11 cellular contexts compared by ENCODE assay signal in the genomic region with DNA sequence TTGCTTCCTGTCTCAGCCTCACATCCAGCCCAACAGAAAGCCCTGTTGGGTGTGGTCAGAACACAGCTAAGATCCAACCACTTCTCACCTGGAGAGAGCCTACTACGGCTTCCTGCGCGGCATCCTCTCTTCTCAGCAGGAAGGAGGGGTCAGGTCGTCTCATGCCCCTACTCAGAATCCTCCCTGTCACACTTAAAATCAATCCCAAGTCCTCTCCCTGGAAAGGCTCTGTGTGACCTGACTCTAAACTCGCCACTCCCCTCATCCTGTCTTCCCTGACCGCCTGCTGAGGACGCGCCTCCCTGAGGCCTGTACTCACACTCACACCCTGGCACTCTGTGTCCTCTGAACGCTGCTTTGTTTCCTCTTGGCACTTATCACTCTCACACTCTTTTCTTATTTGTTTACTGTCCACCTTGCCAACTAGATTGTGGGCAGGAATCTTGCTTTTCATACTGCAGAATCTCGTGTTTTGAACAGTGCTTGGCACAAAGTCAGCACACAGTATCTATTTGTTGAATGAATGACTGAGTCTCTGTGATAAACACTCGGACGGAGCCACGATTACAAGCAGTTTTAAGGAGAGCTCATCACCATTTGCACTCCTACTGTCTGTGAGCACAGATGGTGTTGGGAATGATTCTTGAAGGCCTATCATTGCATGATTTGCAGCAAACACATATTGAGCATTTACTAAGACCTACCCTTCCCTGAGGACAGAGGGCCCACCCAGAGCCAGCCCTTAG. TPM values are rescaled to one million over a fixed set of nuclear protein-coding genes. Genes with fewer than 3 reads are reported as not detected.
DNase-seq lines count a peak whose midpoint lies in the region; ATAC-seq lines count a peak whose summit lies in the region.
"Had no signal": no experiment of that assay in that cellular context is flagged by ENCODE, and none has a peak within 500 bp of the region (broad histone marks: within the 10 kb centered on the region; RNA-seq: fewer than 3 reads in every experiment).

No MANE protein-coding gene starts in this region.

- no peaks in the 10 kb centered on the region for H3K36me3 ChIP-seq in iPS-15b (ENCODE audit: control insufficient read depth, insufficient read depth, low read length)

- POLR2A ChIA-PET in activated CD4-positive, alpha-beta T cell treated with anti-CD3 and anti-CD28 coated beads, Interleukin-2, amount 10 ng/mL, durations not matched to agents 7 days and 5 days (lab: Charles Lee), result no interaction called here

- H3K9me3 Mint-ChIP-seq in activated CD4-positive, alpha-beta T cell treated with anti-CD3 and anti-CD28 coated beads, Interleukin-2, amount 10 ng/mL, durations not matched to agents 7 days and 5 days, result no peaks in the 10 kb centered on the region
- H3K9me3 Mint-ChIP-seq in activated T-helper 17 cell treated with anti-CD3 and anti-CD28 coated beads, Interleukin-2, amount 50 U/mL, for 72 hours, result no peaks in the 10 kb centered on the region

- H3K27me3 ChIP-seq in iPS-15b (ENCODE audit: control insufficient read depth, insufficient read depth, low read length), result no peaks in the 10 kb centered on the region

- peak overlapping the region; percentile 14 for H3K9ac ChIP-seq in iPS-15b (ENCODE audit: low read depth, low read length)

- no peaks in the 10 kb centered on the region for H3K9me3 ChIP-seq in iPS-15b (ENCODE audit: control insufficient read depth, insufficient read depth, low read length)

- no peaks in the 10 kb centered on the region for H3K27me3 Mint-ChIP-seq in activated CD4-positive, alpha-beta T cell treated with anti-CD3 and anti-CD28 coated beads, Interleukin-2, amount 10 ng/mL, durations not matched to agents 7 days and 5 days
- no peaks in the 10 kb centered on the region for H3K27me3 Mint-ChIP-seq in activated T-helper 17 cell treated with anti-CD3 and anti-CD28 coated beads, Interleukin-2, amount 50 U/mL, for 72 hours

- no peak overlapping the region for H3K4me3 ChIP-seq in iPS-15b (ENCODE audit: low read depth, low read length)

- DNase-seq in activated CD4-positive, alpha-beta T cell treated with anti-CD3 and anti-CD28 coated beads, Interleukin-2, amount 10 ng/mL, durations not matched to agents 7 days and 5 days, result no peak
- no peak for DNase-seq in activated CD4-positive, alpha-beta T cell treated with anti-CD3 and anti-CD28 coated beads, Interleukin-2, amount 50 U/mL, for 1 hour
- DNase-seq in substantia nigra (lab: John Stamatoyannopoulos, UW) (peak in 1 of 49 donors; percentile 16), COLO668 (lab: John Stamatoyannopoulos, UW; ENCODE audit: unreplicated experiment) (no peak)
- no peak for DNase-seq in activated CD8-positive, alpha-beta memory T cell treated with anti-CD3 and anti-CD28 coated beads for 24 hours
- DNase-seq: activated effector memory CD4-positive, alpha-beta T cell treated with anti-CD3 and anti-CD28 coated beads, Interleukin-2, amount 50 U/mL, for 16 hours; midbrain; NCI-H187 treated with DMSO at 0.1 percent for 48 hours had no signal

- H3K4me1 Mint-ChIP-seq in activated CD4-positive, alpha-beta T cell treated with anti-CD3 and anti-CD28 coated beads, Interleukin-2, amount 10 ng/mL, durations not matched to agents 7 days and 5 days, result peaks cover 39% of the 10 kb centered on the region
- peaks cover 21% of the 10 kb centered on the region for H3K4me1 Mint-ChIP-seq in activated T-helper 17 cell treated with anti-CD3 and anti-CD28 coated beads, Interleukin-2, amount 50 U/mL, for 72 hours

- H3K4me1 ChIP-seq in iPS-15b (ENCODE audit: control insufficient read depth, insufficient read depth, low read length), result peaks cover 8% of the 10 kb centered on the region

- no peak overlapping the region for H3K4me3 Mint-ChIP-seq in activated CD4-positive, alpha-beta T cell treated with anti-CD3 and anti-CD28 coated beads, Interleukin-2, amount 10 ng/mL, durations not matched to agents 7 days and 5 days
- H3K4me3 Mint-ChIP-seq in activated T-helper 17 cell treated with anti-CD3 and anti-CD28 coated beads, Interleukin-2, amount 50 U/mL, for 72 hours, result no peak overlapping the region

- H3K36me3 Mint-ChIP-seq in activated CD4-positive, alpha-beta T cell treated with anti-CD3 and anti-CD28 coated beads, Interleukin-2, amount 10 ng/mL, durations not matched to agents 7 days and 5 days (ENCODE audit: low read depth), result peaks cover 57% of the 10 kb centered on the region
- peaks cover 86% of the 10 kb centered on the region for H3K36me3 Mint-ChIP-seq in activated T-helper 17 cell treated with anti-CD3 and anti-CD28 coated beads, Interleukin-2, amount 50 U/mL, for 72 hours (ENCODE audit: low read depth)

- H3K27ac Mint-ChIP-seq in activated CD4-positive, alpha-beta T cell treated with anti-CD3 and anti-CD28 coated beads, Interleukin-2, amount 10 ng/mL, durations not matched to agents 7 days and 5 days, result peak overlapping the region; percentile 76
- H3K27ac Mint-ChIP-seq in activated T-helper 17 cell treated with anti-CD3 and anti-CD28 coated beads, Interleukin-2, amount 50 U/mL, for 72 hours, result peak overlapping the region; percentile 24

- CTCF ChIA-PET in activated CD4-positive, alpha-beta T cell treated with anti-CD3 and anti-CD28 coated beads, Interleukin-2, amount 10 ng/mL, durations not matched to agents 7 days and 5 days (lab: Charles Lee), result interaction anchor here (0.5 to 2.7 kb wide), 6 partner anchors 10 to 131 kb away, joined by 3 to 7 read pairs (median 4); partner anchors contain the start of gene RAB5IF

- ATAC-seq in activated T-helper 17 cell treated with anti-CD3 and anti-CD28 coated beads, Interleukin-2, amount 50 U/mL, for 72 hours (replicated peaks), result no peak
- ATAC-seq in HG03354 (IDR thresholded peaks at IDR 0.05; ENCODE audit: poor library complexity, severe bottlenecking, unreplicated experiment), result no peak

- H3K27ac ChIP-seq in substantia nigra (ENCODE audit: low read depth, low read length, poor library complexity, severe bottlenecking), result peak overlapping the region; percentile 1

RNA-seq across cellular contexts. Expression of gene RAB5IF, which starts 18.7 kb away (rescaled TPM):
- 10 to 100 TPM; 87.9 to 97.0 TPM for total RNA-seq in activated CD4-positive, alpha-beta T cell treated with anti-CD3 and anti-CD28 coated beads, Interleukin-2, amount 10 ng/mL, durations not matched to agents 7 days and 5 days
- 100 to 1,000 TPM in 1 of 2 donors, 10 to 100 TPM in 1; 60.8 to 186 TPM for total RNA-seq in activated T-helper 17 cell treated with anti-CD3 and anti-CD28 coated beads, Interleukin-2, amount 50 U/mL, for 72 hours

RNA-seq across cellular contexts. Expression of gene SLA2, which starts 21.8 kb away (rescaled TPM):
- 10 to 100 TPM; 87.3 to 92.7 TPM for total RNA-seq in activated CD4-positive, alpha-beta T cell treated with anti-CD3 and anti-CD28 coated beads, Interleukin-2, amount 10 ng/mL, durations not matched to agents 7 days and 5 days
- total RNA-seq in activated T-helper 17 cell treated with anti-CD3 and anti-CD28 coated beads, Interleukin-2, amount 50 U/mL, for 72 hours, result 10 to 100 TPM; 42.4 to 43.7 TPM

RNA-seq across cellular contexts. Expression of gene TGIF2, which starts 50.8 kb away (rescaled TPM):
- total RNA-seq in activated CD4-positive, alpha-beta T cell treated with anti-CD3 and anti-CD28 coated beads, Interleukin-2, amount 10 ng/mL, durations not matched to agents 7 days and 5 days, result 10 to 100 TPM; 24.1 to 26.0 TPM
- 10 to 100 TPM; 43.8 to 57.1 TPM for total RNA-seq in activated T-helper 17 cell treated with anti-CD3 and anti-CD28 coated beads, Interleukin-2, amount 50 U/mL, for 72 hours
